ENCODE assay signal across 1 cellular context in the genomic region with DNA sequence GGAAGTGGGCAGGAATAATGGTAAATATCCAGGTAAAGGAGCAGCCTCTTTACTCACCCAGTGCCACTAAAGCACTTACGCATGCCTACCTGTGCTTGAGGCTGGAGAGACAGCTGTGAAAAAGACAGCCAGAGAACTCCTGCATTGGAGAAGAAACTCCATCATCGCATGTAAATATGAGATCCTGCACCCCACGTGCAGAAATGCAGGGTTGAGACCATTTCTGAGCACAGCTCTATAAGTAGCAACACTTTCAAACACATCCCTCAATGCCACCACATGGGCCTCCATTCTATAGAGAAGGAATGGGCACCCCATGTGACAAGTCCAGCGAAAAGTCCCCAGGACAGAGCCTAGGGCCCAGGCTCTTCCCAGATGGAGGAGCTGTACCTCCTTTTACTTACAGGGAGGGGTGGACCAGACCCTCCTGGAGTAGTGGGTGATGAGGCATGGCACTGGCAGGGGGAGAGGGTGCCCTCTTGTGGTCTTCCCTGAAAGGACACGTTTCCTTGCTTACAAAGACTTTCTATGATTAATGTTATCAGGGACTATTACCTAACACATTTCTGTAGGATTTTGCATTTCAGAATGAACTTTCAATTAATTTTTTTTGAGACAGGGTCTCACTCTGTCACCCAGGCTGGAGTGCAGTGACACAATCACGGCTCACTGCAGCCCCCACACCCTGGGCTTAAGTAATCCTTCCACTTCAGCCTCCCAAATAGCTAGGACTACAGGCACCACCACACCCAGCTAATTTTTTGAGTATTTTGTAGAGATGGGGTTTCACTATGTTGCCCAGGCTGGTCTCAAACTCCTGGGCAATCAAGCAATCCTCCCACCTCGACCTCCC.
TF ChIP-seq lines count a peak whose summit lies in the region.

No MANE protein-coding gene starts in this region.

TF ChIP-seq in HepG2, 621 proteins besides CTCF, POLR2A, EP300 and RAD21 (continued from another document):
- TF ChIP-seq, protein P1, sequence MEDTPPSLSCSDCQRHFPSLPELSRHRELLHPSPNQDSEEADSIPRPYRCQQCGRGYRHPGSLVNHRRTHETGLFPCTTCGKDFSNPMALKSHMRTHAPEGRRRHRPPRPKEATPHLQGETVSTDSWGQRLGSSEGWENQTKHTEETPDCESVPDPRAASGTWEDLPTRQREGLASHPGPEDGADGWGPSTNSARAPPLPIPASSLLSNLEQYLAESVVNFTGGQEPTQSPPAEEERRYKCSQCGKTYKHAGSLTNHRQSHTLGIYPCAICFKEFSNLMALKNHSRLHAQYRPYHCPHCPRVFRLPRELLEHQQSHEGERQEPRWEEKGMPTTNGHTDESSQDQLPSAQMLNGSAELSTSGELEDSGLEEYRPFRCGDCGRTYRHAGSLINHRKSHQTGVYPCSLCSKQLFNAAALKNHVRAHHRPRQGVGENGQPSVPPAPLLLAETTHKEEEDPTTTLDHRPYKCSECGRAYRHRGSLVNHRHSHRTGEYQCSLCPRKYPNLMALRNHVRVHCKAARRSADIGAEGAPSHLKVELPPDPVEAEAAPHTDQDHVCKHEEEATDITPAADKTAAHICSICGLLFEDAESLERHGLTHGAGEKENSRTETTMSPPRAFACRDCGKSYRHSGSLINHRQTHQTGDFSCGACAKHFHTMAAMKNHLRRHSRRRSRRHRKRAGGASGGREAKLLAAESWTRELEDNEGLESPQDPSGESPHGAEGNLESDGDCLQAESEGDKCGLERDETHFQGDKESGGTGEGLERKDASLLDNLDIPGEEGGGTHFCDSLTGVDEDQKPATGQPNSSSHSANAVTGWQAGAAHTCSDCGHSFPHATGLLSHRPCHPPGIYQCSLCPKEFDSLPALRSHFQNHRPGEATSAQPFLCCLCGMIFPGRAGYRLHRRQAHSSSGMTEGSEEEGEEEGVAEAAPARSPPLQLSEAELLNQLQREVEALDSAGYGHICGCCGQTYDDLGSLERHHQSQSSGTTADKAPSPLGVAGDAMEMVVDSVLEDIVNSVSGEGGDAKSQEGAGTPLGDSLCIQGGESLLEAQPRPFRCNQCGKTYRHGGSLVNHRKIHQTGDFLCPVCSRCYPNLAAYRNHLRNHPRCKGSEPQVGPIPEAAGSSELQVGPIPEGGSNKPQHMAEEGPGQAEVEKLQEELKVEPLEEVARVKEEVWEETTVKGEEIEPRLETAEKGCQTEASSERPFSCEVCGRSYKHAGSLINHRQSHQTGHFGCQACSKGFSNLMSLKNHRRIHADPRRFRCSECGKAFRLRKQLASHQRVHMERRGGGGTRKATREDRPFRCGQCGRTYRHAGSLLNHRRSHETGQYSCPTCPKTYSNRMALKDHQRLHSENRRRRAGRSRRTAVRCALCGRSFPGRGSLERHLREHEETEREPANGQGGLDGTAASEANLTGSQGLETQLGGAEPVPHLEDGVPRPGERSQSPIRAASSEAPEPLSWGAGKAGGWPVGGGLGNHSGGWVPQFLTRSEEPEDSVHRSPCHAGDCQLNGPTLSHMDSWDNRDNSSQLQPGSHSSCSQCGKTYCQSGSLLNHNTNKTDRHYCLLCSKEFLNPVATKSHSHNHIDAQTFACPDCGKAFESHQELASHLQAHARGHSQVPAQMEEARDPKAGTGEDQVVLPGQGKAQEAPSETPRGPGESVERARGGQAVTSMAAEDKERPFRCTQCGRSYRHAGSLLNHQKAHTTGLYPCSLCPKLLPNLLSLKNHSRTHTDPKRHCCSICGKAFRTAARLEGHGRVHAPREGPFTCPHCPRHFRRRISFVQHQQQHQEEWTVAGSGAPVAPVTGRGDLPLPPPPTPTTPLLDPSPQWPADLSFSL (CRISPR knock-in tag; IDR thresholded peaks at IDR 0.05) = no peak
- TF ChIP-seq ZNF326 (CRISPR knock-in tag; IDR thresholded peaks at IDR 0.05; ENCODE audit: borderline replicate concordance) = no peak
- TF ChIP-seq ZMYM2 (CRISPR knock-in tag; IDR thresholded peaks at IDR 0.05) = no peak
- TF ChIP-seq FOXA1 (IDR thresholded peaks at IDR 0.05) = no peak
- 0 out of 2 replicates have a peak, but pooled peaks have one; percentile 9 for TF ChIP-seq FOXA1 (CRISPR knock-in tag; IDR thresholded peaks at IDR 0.05)
- no peak for TF ChIP-seq ZNF569 (CRISPR knock-in tag; IDR thresholded peaks at IDR 0.05; ENCODE audit: borderline replicate concordance)
- TF ChIP-seq FOSL2 (CRISPR knock-in tag; IDR thresholded peaks at IDR 0.05) = peak; percentile 42; the same call in 1 of the 2 replicates
- TF ChIP-seq, protein P2, sequence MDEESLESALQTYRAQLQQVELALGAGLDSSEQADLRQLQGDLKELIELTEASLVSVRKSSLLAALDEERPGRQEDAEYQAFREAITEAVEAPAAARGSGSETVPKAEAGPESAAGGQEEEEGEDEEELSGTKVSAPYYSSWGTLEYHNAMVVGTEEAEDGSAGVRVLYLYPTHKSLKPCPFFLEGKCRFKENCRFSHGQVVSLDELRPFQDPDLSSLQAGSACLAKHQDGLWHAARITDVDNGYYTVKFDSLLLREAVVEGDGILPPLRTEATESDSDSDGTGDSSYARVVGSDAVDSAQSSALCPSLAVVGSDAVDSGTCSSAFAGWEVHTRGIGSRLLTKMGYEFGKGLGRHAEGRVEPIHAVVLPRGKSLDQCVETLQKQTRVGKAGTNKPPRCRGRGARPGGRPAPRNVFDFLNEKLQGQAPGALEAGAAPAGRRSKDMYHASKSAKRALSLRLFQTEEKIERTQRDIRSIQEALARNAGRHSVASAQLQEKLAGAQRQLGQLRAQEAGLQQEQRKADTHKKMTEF (CRISPR knock-in tag; IDR thresholded peaks at IDR 0.05) = no peak
- TF ChIP-seq IRF2 (CRISPR knock-in tag; IDR thresholded peaks at IDR 0.05) = 0 out of 2 replicates have a peak, but pooled peaks have one; percentile 40
- TF ChIP-seq ZNF329 (CRISPR knock-in tag; IDR thresholded peaks at IDR 0.05; ENCODE audit: low read depth) = no peak
- no peak for TF ChIP-seq ZNF264 (CRISPR knock-in tag; IDR thresholded peaks at IDR 0.05)
- TF ChIP-seq, protein P3, sequence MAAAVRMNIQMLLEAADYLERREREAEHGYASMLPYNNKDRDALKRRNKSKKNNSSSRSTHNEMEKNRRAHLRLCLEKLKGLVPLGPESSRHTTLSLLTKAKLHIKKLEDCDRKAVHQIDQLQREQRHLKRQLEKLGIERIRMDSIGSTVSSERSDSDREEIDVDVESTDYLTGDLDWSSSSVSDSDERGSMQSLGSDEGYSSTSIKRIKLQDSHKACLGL (CRISPR knock-in tag; IDR thresholded peaks at IDR 0.05) = no peak
- TF ChIP-seq, protein P4, sequence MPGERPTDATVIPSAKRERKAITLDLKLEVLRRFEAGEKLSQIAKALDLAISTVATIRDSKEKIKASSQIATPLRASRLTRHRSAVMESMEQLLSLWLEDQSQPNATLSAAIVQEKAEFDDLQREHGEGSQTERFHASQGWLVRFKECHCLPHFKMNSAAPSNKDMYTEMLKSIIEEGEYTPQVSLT (CRISPR knock-in tag; IDR thresholded peaks at IDR 0.05; ENCODE audit: borderline replicate concordance, low read depth) = no peak
- TF ChIP-seq, protein P5, sequence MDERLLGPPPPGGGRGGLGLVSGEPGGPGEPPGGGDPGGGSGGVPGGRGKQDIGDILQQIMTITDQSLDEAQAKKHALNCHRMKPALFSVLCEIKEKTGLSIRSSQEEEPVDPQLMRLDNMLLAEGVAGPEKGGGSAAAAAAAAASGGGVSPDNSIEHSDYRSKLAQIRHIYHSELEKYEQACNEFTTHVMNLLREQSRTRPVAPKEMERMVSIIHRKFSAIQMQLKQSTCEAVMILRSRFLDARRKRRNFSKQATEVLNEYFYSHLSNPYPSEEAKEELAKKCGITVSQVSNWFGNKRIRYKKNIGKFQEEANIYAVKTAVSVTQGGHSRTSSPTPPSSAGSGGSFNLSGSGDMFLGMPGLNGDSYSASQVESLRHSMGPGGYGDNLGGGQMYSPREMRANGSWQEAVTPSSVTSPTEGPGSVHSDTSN (CRISPR knock-in tag; IDR thresholded peaks at IDR 0.05) = no peak
- no peak for TF ChIP-seq TBL1XR1 (IDR thresholded peaks at IDR 0.05; ENCODE audit: borderline replicate concordance, low read length, partially characterized antibody)
- TF ChIP-seq SIX4 (CRISPR knock-in tag; IDR thresholded peaks at IDR 0.05) = no peak
- no peak for TF ChIP-seq ZNF235 (CRISPR knock-in tag; IDR thresholded peaks at IDR 0.05; ENCODE audit: borderline replicate concordance)
- TF ChIP-seq HIVEP1 (CRISPR knock-in tag; IDR thresholded peaks at IDR 0.05) = no peak
- TF ChIP-seq, protein P6, sequence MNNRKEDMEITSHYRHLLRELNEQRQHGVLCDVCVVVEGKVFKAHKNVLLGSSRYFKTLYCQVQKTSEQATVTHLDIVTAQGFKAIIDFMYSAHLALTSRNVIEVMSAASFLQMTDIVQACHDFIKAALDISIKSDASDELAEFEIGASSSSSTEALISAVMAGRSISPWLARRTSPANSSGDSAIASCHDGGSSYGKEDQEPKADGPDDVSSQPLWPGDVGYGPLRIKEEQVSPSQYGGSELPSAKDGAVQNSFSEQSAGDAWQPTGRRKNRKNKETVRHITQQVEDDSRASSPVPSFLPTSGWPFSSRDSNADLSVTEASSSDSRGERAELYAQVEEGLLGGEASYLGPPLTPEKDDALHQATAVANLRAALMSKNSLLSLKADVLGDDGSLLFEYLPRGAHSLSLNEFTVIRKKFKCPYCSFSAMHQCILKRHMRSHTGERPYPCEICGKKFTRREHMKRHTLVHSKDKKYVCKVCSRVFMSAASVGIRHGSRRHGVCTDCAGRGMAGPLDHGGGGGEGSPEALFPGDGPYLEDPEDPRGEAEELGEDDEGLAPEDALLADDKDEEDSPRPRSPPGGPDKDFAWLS (CRISPR knock-in tag; IDR thresholded peaks at IDR 0.05; ENCODE audit: borderline replicate concordance) = no peak
- TF ChIP-seq, protein P7, sequence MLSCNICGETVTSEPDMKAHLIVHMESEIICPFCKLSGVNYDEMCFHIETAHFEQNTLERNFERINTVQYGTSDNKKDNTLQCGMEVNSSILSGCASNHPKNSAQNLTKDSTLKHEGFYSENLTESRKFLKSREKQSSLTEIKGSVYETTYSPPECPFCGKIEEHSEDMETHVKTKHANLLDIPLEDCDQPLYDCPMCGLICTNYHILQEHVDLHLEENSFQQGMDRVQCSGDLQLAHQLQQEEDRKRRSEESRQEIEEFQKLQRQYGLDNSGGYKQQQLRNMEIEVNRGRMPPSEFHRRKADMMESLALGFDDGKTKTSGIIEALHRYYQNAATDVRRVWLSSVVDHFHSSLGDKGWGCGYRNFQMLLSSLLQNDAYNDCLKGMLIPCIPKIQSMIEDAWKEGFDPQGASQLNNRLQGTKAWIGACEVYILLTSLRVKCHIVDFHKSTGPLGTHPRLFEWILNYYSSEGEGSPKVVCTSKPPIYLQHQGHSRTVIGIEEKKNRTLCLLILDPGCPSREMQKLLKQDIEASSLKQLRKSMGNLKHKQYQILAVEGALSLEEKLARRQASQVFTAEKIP (CRISPR knock-in tag; IDR thresholded peaks at IDR 0.05; ENCODE audit: borderline replicate concordance) = no peak
- no peak for TF ChIP-seq HNRNPLL (IDR thresholded peaks at IDR 0.05; ENCODE audit: low read depth, low read length, poor library complexity, severe bottlenecking)
- no peak for TF ChIP-seq ZSCAN20 (CRISPR knock-in tag; IDR thresholded peaks at IDR 0.05; ENCODE audit: borderline replicate concordance)
- no peak for TF ChIP-seq ZNF709 (CRISPR knock-in tag; IDR thresholded peaks at IDR 0.05)
- TF ChIP-seq ZBTB7B (CRISPR knock-in tag; IDR thresholded peaks at IDR 0.05) = no peak
- TF ChIP-seq ZNF607 (CRISPR knock-in tag; IDR thresholded peaks at IDR 0.05; ENCODE audit: borderline replicate concordance) = no peak
- no peak for TF ChIP-seq CCAR2 (optimal IDR thresholded peaks at IDR 0.05; ENCODE audit: low read depth, low read length)
- no peak for TF ChIP-seq ZBTB1 (CRISPR knock-in tag; IDR thresholded peaks at IDR 0.05; ENCODE audit: borderline replicate concordance)
- no peak for TF ChIP-seq ZFY (CRISPR knock-in tag; IDR thresholded peaks at IDR 0.05)
- TF ChIP-seq, protein P8, sequence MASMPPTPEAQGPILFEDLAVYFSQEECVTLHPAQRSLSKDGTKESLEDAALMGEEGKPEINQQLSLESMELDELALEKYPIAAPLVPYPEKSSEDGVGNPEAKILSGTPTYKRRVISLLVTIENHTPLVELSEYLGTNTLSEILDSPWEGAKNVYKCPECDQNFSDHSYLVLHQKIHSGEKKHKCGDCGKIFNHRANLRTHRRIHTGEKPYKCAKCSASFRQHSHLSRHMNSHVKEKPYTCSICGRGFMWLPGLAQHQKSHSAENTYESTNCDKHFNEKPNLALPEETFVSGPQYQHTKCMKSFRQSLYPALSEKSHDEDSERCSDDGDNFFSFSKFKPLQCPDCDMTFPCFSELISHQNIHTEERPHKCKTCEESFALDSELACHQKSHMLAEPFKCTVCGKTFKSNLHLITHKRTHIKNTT (CRISPR knock-in tag; IDR thresholded peaks at IDR 0.05) = no peak
- no peak for TF ChIP-seq DNMT3B (CRISPR knock-in tag; conservative IDR thresholded peaks at IDR 0.05)
- TF ChIP-seq SMC3 (IDR thresholded peaks at IDR 0.05; ENCODE audit: low read length) = peak; percentile 72
- no peak for TF ChIP-seq ZNF7 (CRISPR knock-in tag; IDR thresholded peaks at IDR 0.05)
- TF ChIP-seq, protein P9, sequence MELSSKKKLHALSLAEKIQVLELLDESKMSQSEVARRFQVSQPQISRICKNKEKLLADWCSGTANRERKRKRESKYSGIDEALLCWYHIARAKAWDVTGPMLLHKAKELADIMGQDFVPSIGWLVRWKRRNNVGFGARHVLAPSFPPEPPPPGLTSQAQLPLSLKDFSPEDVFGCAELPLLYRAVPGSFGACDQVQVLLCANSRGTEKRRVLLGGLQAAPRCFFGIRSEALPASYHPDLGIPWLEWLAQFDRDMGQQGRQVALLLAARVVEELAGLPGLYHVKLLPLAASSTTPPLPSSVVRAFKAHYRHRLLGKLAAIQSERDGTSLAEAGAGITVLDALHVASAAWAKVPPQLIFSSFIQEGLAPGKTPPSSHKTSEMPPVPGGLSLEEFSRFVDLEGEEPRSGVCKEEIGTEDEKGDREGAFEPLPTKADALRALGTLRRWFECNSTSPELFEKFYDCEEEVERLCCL (CRISPR knock-in tag; IDR thresholded peaks at IDR 0.05; ENCODE audit: borderline replicate concordance) = no peak
- no peak for TF ChIP-seq ZNF44 (CRISPR knock-in tag; IDR thresholded peaks at IDR 0.05)
- TF ChIP-seq ZMYM3 (CRISPR knock-in tag; IDR thresholded peaks at IDR 0.05) = no peak
- TF ChIP-seq, protein P10, sequence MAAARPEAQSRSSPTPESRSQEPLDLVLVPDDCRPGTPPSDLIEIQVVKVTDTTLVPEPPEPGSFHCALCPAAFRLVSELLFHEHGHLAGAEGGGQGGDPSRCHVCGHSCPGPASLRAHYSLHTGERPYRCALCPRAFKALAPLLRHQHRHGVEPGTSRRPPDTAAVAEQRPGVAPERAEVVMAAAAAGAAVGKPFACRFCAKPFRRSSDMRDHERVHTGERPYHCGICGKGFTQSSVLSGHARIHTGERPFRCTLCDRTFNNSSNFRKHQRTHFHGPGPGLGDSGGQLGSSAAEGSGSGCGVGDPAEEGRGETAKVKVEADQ (CRISPR knock-in tag; IDR thresholded peaks at IDR 0.05; ENCODE audit: borderline replicate concordance) = no peak
- no peak for TF ChIP-seq NFKB2 (CRISPR knock-in tag; IDR thresholded peaks at IDR 0.05; ENCODE audit: borderline replicate concordance)
